Comparison of ENCODE assay signal across 9 cellular contexts in genomic region chr20:19944772-19945459, GRCh38.
A peak's percentile ranks its signal among the peaks of the same experiment; 100 is the strongest.
DNase-seq lines count a peak whose midpoint lies in the region; ATAC-seq and TF ChIP-seq lines count a peak whose summit lies in the region.
"Had no signal": no experiment of that assay in that cellular context is flagged by ENCODE, and none has a peak within 500 bp of the region (broad histone marks: within the 10 kb centered on the region; RNA-seq: fewer than 3 reads in every experiment).

No MANE protein-coding gene starts in this region.

- ATAC-seq in left ventricle myocardium superior, result peak; percentile 65

- no peaks in the 10 kb centered on the region for H3K79me2 ChIP-seq in OCI-LY3 (ENCODE audit: low read length)

- H3K27me3 ChIP-seq in OCI-LY3 (ENCODE audit: low read depth, low read length) (no peaks in the 10 kb centered on the region), H7 (ENCODE audit: control insufficient read depth, insufficient read depth, low read length) (no peaks in the 10 kb centered on the region; the same call in 1 of the 2 replicates)

- no peaks in the 10 kb centered on the region for H3K9me3 ChIP-seq in OCI-LY3 (ENCODE audit: insufficient read depth, low read length)

- H3K9ac ChIP-seq in OCI-LY3 (ENCODE audit: low read length), result peak overlapping the region; percentile 54

- peak overlapping the region; percentile 63 for H3K4me2 ChIP-seq in OCI-LY3 (ENCODE audit: low read length)

- H2AFZ ChIP-seq in OCI-LY3 (ENCODE audit: low read depth, low read length), result 0 out of 2 replicates have a peak overlapping the region, but pooled peaks have one; percentile 37

- peaks cover 71% of the 10 kb centered on the region for H3K4me1 ChIP-seq in OCI-LY3 (ENCODE audit: low read length)

- peak; percentile 60 for DNase-seq in activated CD8-positive, alpha-beta memory T cell treated with anti-CD3 and anti-CD28 coated beads, Interleukin-2, amount 50 U/mL, for 48 hours
- no peak for DNase-seq in activated CD8-positive, alpha-beta memory T cell treated with anti-CD3 and anti-CD28 coated beads, Interleukin-2, amount 50 U/mL, for 4 hours
- DNase-seq in left ventricle myocardium superior (no peak), substantia nigra (lab: John Stamatoyannopoulos, UW) (peak in 2 of 49 donors; percentile 10 to 12), A172 (ENCODE audit: low spot score) (no peak), HK-2 (ENCODE audit: unreplicated experiment) (no peak), H7 (no peak)
- DNase-seq: CD4-positive, alpha-beta memory T cell had no signal

- H3K36me3 ChIP-seq in OCI-LY3 (replicated peaks; ENCODE audit: low read depth, low read length) (no peaks in the 10 kb centered on the region), H7 (replicated peaks; ENCODE audit: control insufficient read depth, insufficient read depth, low read length) (no peaks in the 10 kb centered on the region)

- intact Hi-C loops in left ventricle myocardium superior (cut with micrococcal nuclease), result loop anchor here (10.0 kb wide), 1 partner anchor 50 kb away; no protein-coding TSS in a partner anchor

- H3K27ac ChIP-seq in OCI-LY3 (ENCODE audit: low read length) (peak overlapping the region; percentile 84), substantia nigra (ENCODE audit: low read depth, low read length, poor library complexity, severe bottlenecking) (peak overlapping the region; percentile 69)

- H4K20me1 ChIP-seq in OCI-LY3 (ENCODE audit: insufficient read depth, low read length), result no peaks in the 10 kb centered on the region

- H3K4me3 ChIP-seq in OCI-LY3 (ENCODE audit: low read length) (peak overlapping the region; percentile 40), H7 (ENCODE audit: insufficient read depth, low read depth, low read length) (no peak overlapping the region)

- TF ChIP-seq CTCF in OCI-LY3 (IDR thresholded peaks at IDR 0.05; ENCODE audit: low read depth, low read length), result no peak
